Comparison of ENCODE assay signal across 6 cellular contexts in the genomic region with DNA sequence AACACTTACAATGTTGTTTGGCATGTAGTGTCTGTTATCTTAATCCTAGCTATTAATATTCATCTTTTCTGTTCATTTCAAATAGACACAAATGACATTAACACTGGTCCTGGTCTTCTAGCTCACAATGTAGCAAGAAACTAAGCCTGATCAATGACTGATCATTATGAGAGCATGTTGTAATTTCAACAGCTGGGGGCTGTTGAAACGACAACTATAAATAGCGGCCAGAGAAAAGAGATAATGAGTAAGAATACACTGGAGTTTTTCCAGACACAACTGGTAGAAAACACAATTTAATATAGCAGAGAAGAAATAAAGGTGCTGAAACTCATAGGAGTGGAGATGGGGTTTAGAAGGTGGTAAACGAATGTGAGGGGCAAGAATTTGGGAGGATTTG.
"Had no signal": no experiment of that assay in that cellular context is flagged by ENCODE, and none has a peak within 500 bp of the region (broad histone marks: within the 10 kb centered on the region; RNA-seq: fewer than 3 reads in every experiment).

No MANE protein-coding gene starts in this region.

- H3K4me3 ChIP-seq: K562 had no signal

- DNase-seq: IMR-90, KBM-7, KG1 had no signal

- ATAC-seq: HepG2, K562 had no signal

- H3K27ac ChIP-seq: HL-60 had no signal
